ENCODE assay signal across 8 cellular contexts in the genomic region with DNA sequence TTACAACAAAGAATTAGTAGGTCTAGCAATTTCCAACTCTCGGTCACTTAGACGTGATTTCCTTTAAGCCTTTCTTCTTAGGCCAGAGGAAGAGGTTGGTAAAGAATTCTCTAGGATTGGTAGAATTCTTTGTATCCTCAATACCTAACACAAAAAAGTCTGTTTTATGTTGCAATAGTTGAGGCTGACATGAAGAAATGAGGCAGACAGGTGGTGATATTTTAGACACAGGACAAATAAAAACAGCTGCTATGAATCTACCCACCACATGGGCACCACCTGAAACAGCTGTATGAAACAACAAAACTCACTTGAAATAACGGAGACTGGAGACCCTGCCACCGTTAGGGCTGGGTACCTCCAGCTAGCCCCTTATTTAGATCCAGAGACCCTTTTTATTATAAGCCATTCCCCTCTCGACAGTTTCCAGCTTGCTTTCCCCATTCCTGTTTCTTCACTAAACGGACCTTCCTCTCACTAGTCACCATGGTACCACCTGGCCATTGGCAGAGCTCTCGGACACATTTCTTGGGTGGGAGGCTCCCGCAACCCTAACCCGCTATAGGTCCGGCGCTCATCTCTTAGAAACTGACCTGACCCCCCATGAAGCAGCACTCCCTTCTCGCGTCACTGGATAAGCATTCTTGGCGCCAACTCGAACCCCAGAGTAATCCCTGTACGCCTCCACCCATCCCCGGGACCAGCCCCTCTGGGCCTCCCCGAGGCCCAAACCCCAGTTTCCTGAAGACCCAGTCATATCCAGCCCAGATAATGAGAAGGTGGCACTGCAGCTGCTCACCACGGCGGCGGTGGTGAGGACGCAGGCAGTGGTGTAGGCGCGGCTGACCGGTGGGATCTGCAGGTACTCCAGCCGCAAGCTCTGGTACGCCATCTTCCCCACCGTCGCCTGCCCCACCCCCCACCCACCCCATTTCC. TPM values are rescaled to one million over a fixed set of nuclear protein-coding genes. Genes with fewer than 3 reads are reported as not detected.
A peak's percentile ranks its signal among the peaks of the same experiment; 100 is the strongest.
DNase-seq lines count a peak whose midpoint lies in the region; ATAC-seq, FAIRE-seq and TF ChIP-seq lines count a peak whose summit lies in the region.

A gene (minus strand): TSS at position 909 of the 936 bp plus-strand sequence. CDS start 17 bp downstream, at position 892.

- peaks cover 0 to 71% (median 64%) of the 10 kb centered on the region in 9 donors for H3K36me3 ChIP-seq in heart left ventricle

- H3K27ac Mint-ChIP-seq in activated naive CD4-positive, alpha-beta T cell treated with anti-CD3 and anti-CD28 coated beads, Interleukin-2, amount 50 U/mL, for 72 hours, result peak within 1 kb of the TSS; percentile 96 to 99
- H3K27ac Mint-ChIP-seq in progenitor cell of endocrine pancreas, result peak within 1 kb of the TSS; percentile 100

- peak; percentile 65 for DNase-seq in Daoy (ENCODE audit: low read depth)
- peak; percentile 30 for DNase-seq in HTR-8/SVneo (ENCODE audit: insufficient read length, low spot score)
- no peak for DNase-seq in activated naive CD4-positive, alpha-beta T cell treated with anti-CD3 and anti-CD28 coated beads, Interleukin-2, amount 50 U/mL, for 72 hours (ENCODE audit: low spot score in 2 of 2)
- no peak for DNase-seq in heart left ventricle
- DNase-seq in progenitor cell of endocrine pancreas (ENCODE audit: low spot score, unreplicated experiment), result no peak
- no peak for DNase-seq in SK-N-DZ (ENCODE audit: low spot score)
- no peak for DNase-seq in GOT3 (lab: John Stamatoyannopoulos, UW)

- peaks cover 42 to 57% of the 10 kb centered on the region in 2 donors for H3K36me3 Mint-ChIP-seq in activated naive CD4-positive, alpha-beta T cell treated with anti-CD3 and anti-CD28 coated beads, Interleukin-2, amount 50 U/mL, for 72 hours
- H3K36me3 Mint-ChIP-seq in progenitor cell of endocrine pancreas (ENCODE audit: insufficient read depth), result peaks cover 29% of the 10 kb centered on the region

- peaks cover 7 to 35% (median 24%) of the 10 kb centered on the region in 12 donors for H3K4me1 ChIP-seq in heart left ventricle

- FAIRE-seq in HTR-8/SVneo (lab: Jason Lieb, UNC), result no peak

- TF ChIP-seq POLR2A in heart left ventricle (IDR thresholded peaks at IDR 0.05), result peak in 1 of 2 donors; percentile 28

- H3K27me3 Mint-ChIP-seq in progenitor cell of endocrine pancreas, result no peaks in the 10 kb centered on the region

- H3K27ac ChIP-seq in heart left ventricle, result peak within 1 kb of the TSS; percentile 97 to 100 (median 99)

- H3K9me3 Mint-ChIP-seq in activated naive CD4-positive, alpha-beta T cell treated with anti-CD3 and anti-CD28 coated beads, Interleukin-2, amount 50 U/mL, for 72 hours, result no peaks in the 10 kb centered on the region
- no peaks in the 10 kb centered on the region for H3K9me3 Mint-ChIP-seq in progenitor cell of endocrine pancreas (ENCODE audit: low read depth)

- peak within 1 kb of the TSS; percentile 99 for H3K4me3 Mint-ChIP-seq in progenitor cell of endocrine pancreas (ENCODE audit: low read depth)

- intact Hi-C loops in heart left ventricle (cut with DNase I), result loop anchor here in 1 of 10 donors (1.0 kb wide), 1 partner anchor 16 kb away; no protein-coding TSS in a partner anchor

- no peaks in the 10 kb centered on the region for H3K9me3 ChIP-seq in heart left ventricle

- no peaks in the 10 kb centered on the region for H3K27me3 ChIP-seq in heart left ventricle

- TF ChIP-seq CTCF in heart left ventricle (IDR thresholded peaks at IDR 0.05), result no peak
- no peak for TF ChIP-seq CTCF in progenitor cell of endocrine pancreas (IDR thresholded peaks at IDR 0.05; ENCODE audit: unreplicated experiment)

- H3K4me3 ChIP-seq in heart left ventricle, result peak within 1 kb of the TSS; percentile 65 to 97 (median 90)

- 5 to 8% (median 7%) methylated on average over 19 to 29 of the region's 29 CpGs for WGBS in heart left ventricle, 4 donors

- ATAC-seq in GM21367 (IDR thresholded peaks at IDR 0.05; ENCODE audit: unreplicated experiment) (peak; percentile 6), heart left ventricle (peak in 3 of 4 donors; percentile 0 to 33 (median 13))
- peak; percentile 6 to 30 for ATAC-seq in activated naive CD4-positive, alpha-beta T cell treated with anti-CD3 and anti-CD28 coated beads, Interleukin-2, amount 50 U/mL, for 72 hours

- H3K4me1 Mint-ChIP-seq in progenitor cell of endocrine pancreas (ENCODE audit: low read depth), result peaks cover 27% of the 10 kb centered on the region

RNA-seq across cellular contexts. Expression of the gene that starts here (rescaled TPM):
- total RNA-seq in Daoy (2014; rRNA removed; shearing (Covaris generic)), result 53.5 and 54.1 TPM in 2 replicates
- total RNA-seq in activated naive CD4-positive, alpha-beta T cell treated with anti-CD3 and anti-CD28 coated beads, Interleukin-2, amount 50 U/mL, for 72 hours, result 10 to 100 TPM; 58.3 to 63.8 TPM
- total RNA-seq in heart left ventricle, result 10 to 100 TPM; 21.8 to 42.9 (median 29.5) TPM
- polyA plus RNA-seq in heart left ventricle, result 10 to 100 TPM; 36.4 to 48.1 TPM
- total RNA-seq in progenitor cell of endocrine pancreas, result 84.6 and 94.4 TPM in 2 replicates
- polyA plus RNA-seq in SK-N-DZ (2014; cell fraction: cytosol; rRNA removed), result 32.5 and 34.5 TPM in 2 replicates
- 72.4 and 77.7 TPM in 2 replicates for polyA plus RNA-seq in SK-N-DZ (2014; cell fraction: nucleus; rRNA removed)

Comparison
In these comparisons a context has a peak if more than half of its experiments do, and no peak if none do; other contexts are left out.
1. DNase-seq: peak in Daoy (single experiment) and HTR-8/SVneo (single experiment); none in activated naive CD4-positive, alpha-beta T cell treated with anti-CD3 and anti-CD28 coated beads, Interleukin-2, amount 50 U/mL, for 72 hours (0 of 2), heart left ventricle (0 of 5), progenitor cell of endocrine pancreas (single experiment), SK-N-DZ (single experiment) and GOT3 (single experiment).
2. Peak in every context shown above with its lines, with median percentiles within 50 percentile points of each other: ATAC-seq.